Comparison of ENCODE assay signal across 8 cellular contexts in the genomic region with DNA sequence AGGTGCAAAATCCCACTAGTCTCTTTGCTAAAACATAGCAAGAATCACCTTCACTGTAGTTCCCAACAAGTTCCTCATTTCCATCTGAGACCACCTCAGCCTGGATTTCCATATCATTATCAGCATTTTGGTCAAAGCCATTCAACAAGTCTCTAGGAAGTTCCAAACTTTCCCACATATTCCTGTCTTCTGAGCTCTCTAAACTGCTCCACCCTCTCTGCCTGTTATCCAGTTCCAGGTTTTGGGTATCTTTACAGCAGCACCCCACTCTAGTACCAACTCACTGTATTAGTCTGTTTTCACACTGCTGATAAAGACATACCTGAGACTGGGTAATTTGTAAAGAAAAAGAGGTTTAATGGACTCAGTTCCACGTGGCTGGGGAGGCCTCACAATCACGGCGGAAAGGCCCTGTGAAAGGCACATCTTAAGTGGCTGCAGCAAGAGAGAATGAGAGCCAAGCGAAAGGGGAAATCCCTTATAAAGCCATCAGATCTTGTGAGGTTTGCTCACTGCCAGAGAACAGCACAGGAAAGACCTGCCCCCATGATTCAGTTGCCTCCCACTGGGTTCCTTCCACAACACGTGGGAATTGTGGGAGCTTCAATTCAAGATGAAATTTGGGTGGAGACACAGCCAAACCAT.
A peak's percentile ranks its signal among the peaks of the same experiment; 100 is the strongest.
DNase-seq lines count a peak whose midpoint lies in the region; ATAC-seq, FAIRE-seq and TF ChIP-seq lines count a peak whose summit lies in the region.
"Not testable (repeated sequence)": the region's sequence is repeated elsewhere in the genome, so short reads cannot be mapped to it uniquely, and the experiment has no call there.

No MANE protein-coding gene starts in this region.

- ATAC-seq in GM21390 (IDR thresholded peaks at IDR 0.05; ENCODE audit: unreplicated experiment) (peak; percentile 64), HG02885 (IDR thresholded peaks at IDR 0.05; ENCODE audit: poor library complexity, unreplicated experiment) (peak; percentile 91), lower lobe of right lung (peak; percentile 59 to 73)
- peak; percentile 97 for ATAC-seq in activated CD4-positive, alpha-beta T cell treated with anti-CD3 and anti-CD28 coated beads for 36 hours

- not testable (repeated sequence) for H3K36me3 Mint-ChIP-seq in activated CD4-positive, alpha-beta T cell treated with anti-CD3 and anti-CD28 coated beads for 36 hours (ENCODE audit: low read depth)

- not testable (repeated sequence) for H3K27me3 ChIP-seq in lower lobe of right lung (ENCODE audit: low read depth)

- in situ Hi-C loops in KBM-7 (cut with MboI; ENCODE audit: low pct_unique_long_range_greater_than_20kb, low sequenced_read_pairs); astrocyte of the spinal cord (cut with HindIII; ENCODE audit: low sequenced_read_pairs): not testable (repeated sequence)

- TF ChIP-seq POLR2A in GM12891 (IDR thresholded peaks at IDR 0.05; ENCODE audit: low read depth, low read length) = not testable (repeated sequence)

- H3K27ac Mint-ChIP-seq in activated CD4-positive, alpha-beta T cell treated with anti-CD3 and anti-CD28 coated beads for 36 hours = peak overlapping the region; percentile 56

- not testable (repeated sequence) for H3K4me3 Mint-ChIP-seq in activated CD4-positive, alpha-beta T cell treated with anti-CD3 and anti-CD28 coated beads for 36 hours

- DNase-seq in GM12891 (ENCODE audit: insufficient read length, low spot score); lower lobe of right lung: not testable (repeated sequence)
- peak; percentile 35 for DNase-seq in KBM-7
- DNase-seq in activated CD4-positive, alpha-beta T cell treated with anti-CD3 and anti-CD28 coated beads for 36 hours = peak; percentile 59
- DNase-seq in astrocyte of the spinal cord (ENCODE audit: low read depth, low spot score) = peak; percentile 78
- peak; percentile 7 for DNase-seq in stimulated activated CD4-positive, alpha-beta T cell treated with anti-CD3 and anti-CD28 coated beads, Interleukin-4, amount 100 ng/mL, for 24 hours

- TF ChIP-seq CTCF in astrocyte of the spinal cord (IDR thresholded peaks at IDR 0.05; ENCODE audit: low read depth, low read length); lower lobe of right lung (IDR thresholded peaks at IDR 0.05): not testable (repeated sequence)

- not testable (repeated sequence) for H3K9me3 ChIP-seq in lower lobe of right lung

- POLR2A ChIA-PET in activated CD4-positive, alpha-beta T cell treated with anti-CD3 and anti-CD28 coated beads for 36 hours (lab: Charles Lee) = not testable (repeated sequence)

- not testable (repeated sequence) for H3K36me3 ChIP-seq in lower lobe of right lung

- not testable (repeated sequence) for H3K4me1 ChIP-seq in lower lobe of right lung

- CTCF ChIA-PET in activated CD4-positive, alpha-beta T cell treated with anti-CD3 and anti-CD28 coated beads for 36 hours (lab: Charles Lee) = interaction anchor here (1.4 kb wide), 1 partner anchor 32 kb away, joined by 4 read pairs; a partner anchor contains a TSS

- not testable (repeated sequence) for H3K27ac ChIP-seq in lower lobe of right lung

- H3K4me1 Mint-ChIP-seq in activated CD4-positive, alpha-beta T cell treated with anti-CD3 and anti-CD28 coated beads for 36 hours = peaks cover 35% of the 10 kb centered on the region

- intact Hi-C loops in activated CD4-positive, alpha-beta T cell treated with anti-CD3 and anti-CD28 coated beads for 36 hours (cut with DNase I, micrococcal nuclease); lower lobe of right lung (cut with DNase I): not testable (repeated sequence)

- peak; percentile 60 for FAIRE-seq in GM12891 (lab: Jason Lieb, UNC)

- H3K27me3 Mint-ChIP-seq in activated CD4-positive, alpha-beta T cell treated with anti-CD3 and anti-CD28 coated beads for 36 hours = not testable (repeated sequence)

- H3K9me3 Mint-ChIP-seq in activated CD4-positive, alpha-beta T cell treated with anti-CD3 and anti-CD28 coated beads for 36 hours (ENCODE audit: low read depth) = not testable (repeated sequence)

- not testable (repeated sequence) for H3K4me3 ChIP-seq in astrocyte of the spinal cord (ENCODE audit: low read depth, low read length); lower lobe of right lung
